8 cellular contexts compared by ENCODE assay signal in the genomic region with DNA sequence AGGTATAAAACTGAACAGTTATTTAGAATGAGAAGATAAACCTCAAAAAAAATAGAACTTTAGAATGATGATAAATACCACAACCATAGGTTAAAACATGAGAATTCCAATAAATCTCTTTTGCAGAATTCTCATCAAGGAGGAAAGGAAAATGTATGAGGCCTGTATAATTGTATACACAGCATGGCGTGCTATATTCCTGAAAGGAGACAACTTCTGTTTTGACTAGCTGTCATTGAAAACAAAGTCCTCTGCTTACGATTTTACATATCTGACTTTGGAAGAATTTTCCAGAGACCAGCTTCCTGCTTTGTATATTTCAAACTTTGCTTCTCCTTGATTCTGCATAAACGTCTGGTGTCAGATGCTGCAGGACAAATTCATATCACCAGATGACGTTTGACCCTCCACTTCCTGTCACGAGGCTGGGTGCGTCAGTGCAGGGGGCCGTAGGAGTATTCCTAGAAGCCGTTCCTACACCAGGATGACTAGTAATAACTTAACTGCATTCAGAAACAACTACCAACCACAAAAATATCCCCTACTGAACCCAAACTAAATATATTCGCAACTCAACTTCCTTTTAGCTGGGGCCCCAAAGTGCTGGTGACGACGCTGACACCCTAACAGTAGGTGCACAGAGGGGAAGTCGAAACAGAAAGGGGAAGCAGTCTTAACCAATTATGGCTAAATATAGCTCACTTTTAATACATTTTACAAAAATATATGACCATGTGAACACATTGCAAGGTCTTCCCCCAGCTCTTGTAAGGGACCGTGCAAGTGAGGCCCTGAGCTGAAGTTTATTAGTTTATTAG.
DNase-seq lines count a peak whose midpoint lies in the region; ATAC-seq and TF ChIP-seq lines count a peak whose summit lies in the region.

No MANE protein-coding gene starts in this region.

- H3K27me3 Mint-ChIP-seq in activated T-cell treated with anti-CD3 and anti-CD28 coated beads, Interleukin-2, amount 50 U/mL, for 4 hours (ENCODE audit: low read depth), result peaks cover 3% of the 10 kb centered on the region
- no peaks in the 10 kb centered on the region for H3K27me3 Mint-ChIP-seq in mesothelial cell of epicardium (ENCODE audit: low read depth)
- no peaks in the 10 kb centered on the region for H3K27me3 Mint-ChIP-seq in stimulated activated naive CD8-positive, alpha-beta T cell treated with anti-CD3 and anti-CD28 coated beads, Interleukin-15, Interleukin-2, amounts not matched to agents 100 ng/mL and 50 ng/mL, for 24 hours

- ATAC-seq in GM21825 (IDR thresholded peaks at IDR 0.05; ENCODE audit: unreplicated experiment), result peak; percentile 94
- ATAC-seq in activated T-cell treated with anti-CD3 and anti-CD28 coated beads, Interleukin-2, amount 50 U/mL, for 4 hours, result peak; percentile 96

- POLR2A ChIA-PET in GM10248 (lab: Yijun Ruan, JAX), result no interaction called here

- no peaks in the 10 kb centered on the region for H3K36me3 Mint-ChIP-seq in activated T-cell treated with anti-CD3 and anti-CD28 coated beads, Interleukin-2, amount 50 U/mL, for 4 hours (ENCODE audit: insufficient read depth)
- H3K36me3 Mint-ChIP-seq in mesothelial cell of epicardium, result no peaks in the 10 kb centered on the region
- peaks cover 31% of the 10 kb centered on the region for H3K36me3 Mint-ChIP-seq in stimulated activated naive CD8-positive, alpha-beta T cell treated with anti-CD3 and anti-CD28 coated beads, Interleukin-15, Interleukin-2, amounts not matched to agents 100 ng/mL and 50 ng/mL, for 24 hours (ENCODE audit: low read depth)

- CTCF ChIA-PET in GM10248 (lab: Yijun Ruan, JAX), result interaction anchor here (0.9 to 3.2 kb wide), 11 partner anchors 10 to 1958 kb away, joined by 3 to 15 read pairs (median 3); a partner anchor contains a TSS

- DNase-seq in GM10248 (ENCODE audit: extremely low spot score) (peak; percentile 79), NOMO-1 treated with DMSO at 0.1 percent for 48 hours (lab: John Stamatoyannopoulos, UW; ENCODE audit: unreplicated experiment) (peak; percentile 100), mesothelial cell of epicardium (ENCODE audit: low spot score in 2 of 2, unreplicated experiment in 2 of 2) (no peak), glomerular visceral epithelial cell (ENCODE audit: extremely low spot score) (no peak), NCI-H187 treated with DMSO at 0.1 percent for 48 hours (lab: John Stamatoyannopoulos, UW) (no peak)
- DNase-seq in activated T-cell treated with anti-CD3 and anti-CD28 coated beads, Interleukin-2, amount 50 U/mL, for 4 hours, result peak; percentile 57

- no peak for TF ChIP-seq CTCF in GM10248 (IDR thresholded peaks at IDR 0.05; ENCODE audit: control extremely low read depth, extremely low read depth, low read depth, missing control alignments)
- no peak for TF ChIP-seq CTCF in mesothelial cell of epicardium (IDR thresholded peaks at IDR 0.05; ENCODE audit: unreplicated experiment)

- peaks cover 38% of the 10 kb centered on the region for H3K4me1 Mint-ChIP-seq in activated T-cell treated with anti-CD3 and anti-CD28 coated beads, Interleukin-2, amount 50 U/mL, for 4 hours (ENCODE audit: low read depth)
- H3K4me1 Mint-ChIP-seq in mesothelial cell of epicardium, result peaks cover 62% of the 10 kb centered on the region
- peaks cover 70% of the 10 kb centered on the region for H3K4me1 Mint-ChIP-seq in stimulated activated naive CD8-positive, alpha-beta T cell treated with anti-CD3 and anti-CD28 coated beads, Interleukin-15, Interleukin-2, amounts not matched to agents 100 ng/mL and 50 ng/mL, for 24 hours (ENCODE audit: low read depth)

- H3K27ac Mint-ChIP-seq in mesothelial cell of epicardium, result peak overlapping the region; percentile 35
- peak overlapping the region; percentile 99 for H3K27ac Mint-ChIP-seq in stimulated activated naive CD8-positive, alpha-beta T cell treated with anti-CD3 and anti-CD28 coated beads, Interleukin-15, Interleukin-2, amounts not matched to agents 100 ng/mL and 50 ng/mL, for 24 hours

- H3K9me3 Mint-ChIP-seq in activated T-cell treated with anti-CD3 and anti-CD28 coated beads, Interleukin-2, amount 50 U/mL, for 4 hours, result peaks cover 6% of the 10 kb centered on the region
- peaks cover 4% of the 10 kb centered on the region for H3K9me3 Mint-ChIP-seq in mesothelial cell of epicardium
- H3K9me3 Mint-ChIP-seq in stimulated activated naive CD8-positive, alpha-beta T cell treated with anti-CD3 and anti-CD28 coated beads, Interleukin-15, Interleukin-2, amounts not matched to agents 100 ng/mL and 50 ng/mL, for 24 hours, result peaks cover 17% of the 10 kb centered on the region

- peak overlapping the region; percentile 56 for H3K4me3 Mint-ChIP-seq in activated T-cell treated with anti-CD3 and anti-CD28 coated beads, Interleukin-2, amount 50 U/mL, for 4 hours
- H3K4me3 Mint-ChIP-seq in mesothelial cell of epicardium, result no peak overlapping the region
- peak overlapping the region; percentile 75 for H3K4me3 Mint-ChIP-seq in stimulated activated naive CD8-positive, alpha-beta T cell treated with anti-CD3 and anti-CD28 coated beads, Interleukin-15, Interleukin-2, amounts not matched to agents 100 ng/mL and 50 ng/mL, for 24 hours

Comparison
In these comparisons a context has a peak if more than half of its experiments do, and no peak if none do; other contexts are left out.
1. DNase-seq: peak in GM10248 (single experiment), NOMO-1 treated with DMSO at 0.1 percent for 48 hours (single experiment) and activated T-cell treated with anti-CD3 and anti-CD28 coated beads, Interleukin-2, amount 50 U/mL, for 4 hours (single experiment); none in mesothelial cell of epicardium (0 of 2), glomerular visceral epithelial cell (single experiment) and NCI-H187 treated with DMSO at 0.1 percent for 48 hours (single experiment).